ENCODE assay signal across 8 cellular contexts in genomic region chr12:56632701-56633464, GRCh38. TPM values are rescaled to one million over a fixed set of nuclear protein-coding genes. Genes with fewer than 3 reads are reported as not detected.
DNase-seq lines count a peak whose midpoint lies in the region; ATAC-seq, FAIRE-seq and TF ChIP-seq lines count a peak whose summit lies in the region.

No MANE protein-coding gene starts in this region.

- CTCF ChIA-PET in activated naive CD4-positive, alpha-beta T cell treated with anti-CD3 and anti-CD28 coated beads, Interleukin-2, amount 10 ng/mL, durations not matched to agents 7 days and 5 days (lab: Charles Lee), result interaction anchor here (0.6 to 4.2 kb wide), 5 partner anchors 13 to 449 kb away, joined by 3 to 34 read pairs (median 3); partner anchors contain the start of gene ATP5F1B
- CTCF ChIA-PET in GM12878 (lab: Yijun Ruan, JAX), result interaction anchor here (0.6 to 6.1 kb wide), 10 partner anchors 8 to 443 kb away, joined by 3 to 73 read pairs (median 4); no protein-coding TSS in a partner anchor

- H3K4me3 ChIP-seq in GM12878 (peak overlapping the region; percentile 91), upper lobe of left lung (peak overlapping the region in 3 of 4 donors; percentile 4 to 76 (median 28))

- no peak for FAIRE-seq in GM12878 (lab: Jason Lieb, UNC)
- FAIRE-seq in GM12891 (lab: Jason Lieb, UNC), result no peak

- peaks cover 35% of the 10 kb centered on the region for H3K36me3 Mint-ChIP-seq in activated naive CD4-positive, alpha-beta T cell treated with anti-CD3 and anti-CD28 coated beads, Interleukin-2, amount 10 ng/mL, durations not matched to agents 7 days and 5 days
- H3K36me3 Mint-ChIP-seq in memory B cell, result peaks cover 4% of the 10 kb centered on the region

- H2AFZ ChIP-seq in GM12878 (ENCODE audit: control insufficient read depth, low read depth, low read length), result no peak overlapping the region

- SMC1A ChIA-PET in GM12878 (lab: Charles Lee; ENCODE audit: uncharacterized antibody, unreplicated experiment), result interaction anchor here (1.1 to 6.1 kb wide), 6 partner anchors 10 to 411 kb away, joined by 3 to 68 read pairs (median 4); partner anchors contain the start of genes ATP5F1B, PTGES3 and RNF41

- no peaks in the 10 kb centered on the region for H3K9me3 Mint-ChIP-seq in activated naive CD4-positive, alpha-beta T cell treated with anti-CD3 and anti-CD28 coated beads, Interleukin-2, amount 10 ng/mL, durations not matched to agents 7 days and 5 days
- no peaks in the 10 kb centered on the region for H3K9me3 Mint-ChIP-seq in memory B cell

- no peaks in the 10 kb centered on the region for H3K27me3 Mint-ChIP-seq in activated naive CD4-positive, alpha-beta T cell treated with anti-CD3 and anti-CD28 coated beads, Interleukin-2, amount 10 ng/mL, durations not matched to agents 7 days and 5 days
- H3K27me3 Mint-ChIP-seq in memory B cell, result no peaks in the 10 kb centered on the region

- no peaks in the 10 kb centered on the region for H4K20me1 ChIP-seq in GM12878 (ENCODE audit: control insufficient read depth, insufficient read depth)

- H3K4me1 Mint-ChIP-seq in activated naive CD4-positive, alpha-beta T cell treated with anti-CD3 and anti-CD28 coated beads, Interleukin-2, amount 10 ng/mL, durations not matched to agents 7 days and 5 days, result peaks cover 75% of the 10 kb centered on the region
- H3K4me1 Mint-ChIP-seq in memory B cell, result peaks cover 59% of the 10 kb centered on the region

- WGBS in GM12878 (ENCODE audit: insufficient coverage, insufficient replicate concordance, low lambda C conversion rate, missing lambda C conversion rate), result 4% methylated on average over 3 of the region's 3 CpGs
- 20 to 24% methylated on average over 3 of the region's 3 CpGs for WGBS in upper lobe of left lung, 2 donors

- TF ChIP-seq EP300 in GM12878 (IDR thresholded peaks at IDR 0.05; ENCODE audit: borderline replicate concordance in 1 of 2, control insufficient read depth in 1 of 2, low read depth in 2 of 2, low read length in 2 of 2) (no peak), upper lobe of left lung (IDR thresholded peaks at IDR 0.05) (no peak)

- POLR2A ChIA-PET in GM12878 (lab: Charles Lee), result interaction anchor here (0.6 to 6.9 kb wide), 6 partner anchors 8 to 53 kb away, joined by 3 to 155 read pairs (median 46); partner anchors contain the start of genes ATP5F1B and PTGES3

- no peaks in the 10 kb centered on the region for H3K9me3 ChIP-seq in GM12878 (replicated peaks; ENCODE audit: control insufficient read depth, insufficient read depth, low read length)
- no peaks in the 10 kb centered on the region for H3K9me3 ChIP-seq in upper lobe of left lung

- H3K36me3 ChIP-seq in GM12878 (ENCODE audit: control insufficient read depth in 2 of 2, insufficient read depth in 2 of 2, low read length in 1 of 2) (no peaks in the 10 kb centered on the region), upper lobe of left lung (peaks cover 2 to 7% (median 5%) of the 10 kb centered on the region in 4 donors)

- intact Hi-C loops in GM12878 (cut with micrococcal nuclease; ENCODE audit: unreplicated experiment), result no loop called here

- peak overlapping the region; percentile 95 for H3K4me2 ChIP-seq in GM12878 (ENCODE audit: control insufficient read depth, insufficient read depth)

- no TSS peak for BruUV-seq in GM12878 (replicated peaks; lab: Mats Ljungman, UMichigan)

- DNase-seq in activated naive CD4-positive, alpha-beta T cell treated with anti-CD3 and anti-CD28 coated beads, Interleukin-2, amount 10 ng/mL, durations not matched to agents 7 days and 5 days, result no peak
- DNase-seq in activated naive CD4-positive, alpha-beta T cell treated with anti-CD3 and anti-CD28 coated beads, Interleukin-2, amount 50 U/mL, for 16 hours, result no peak
- DNase-seq in GM12878 (ENCODE audit: low read depth, low spot score), result no peak
- DNase-seq in memory B cell (ENCODE audit: low spot score in 2 of 2), result no peak
- no peak for DNase-seq in upper lobe of left lung
- no peak for DNase-seq in NCI-H748 (lab: John Stamatoyannopoulos, UW; ENCODE audit: unreplicated experiment)
- DNase-seq in GM12891 (ENCODE audit: insufficient read length, low spot score), result no peak

- peak overlapping the region; percentile 87 for H3K27ac ChIP-seq in GM12878 (ENCODE audit: control insufficient read depth, insufficient read depth)
- H3K27ac ChIP-seq in upper lobe of left lung, result peak overlapping the region; percentile 58 to 99 (median 94)

- RAD21 ChIA-PET in GM12878 (lab: Charles Lee; ENCODE audit: unreplicated experiment), result interaction anchor here (1.3 to 10.0 kb wide), 5 partner anchors 10 to 504 kb away, joined by 3 to 176 read pairs (median 6); partner anchors contain the start of genes ESYT1, NACA and PTGES3

- no peaks in the 10 kb centered on the region for H3K27me3 ChIP-seq in GM12878 (replicated peaks in 1 of 2; ENCODE audit: control insufficient read depth in 2 of 2, insufficient read depth in 2 of 2, low read length in 1 of 2)
- H3K27me3 ChIP-seq in upper lobe of left lung, result no peaks in the 10 kb centered on the region

- ATAC-seq in GM12878 (no peak), memory B cell (ENCODE audit: low read depth) (no peak), upper lobe of left lung (ENCODE audit: low FRiP score in 2 of 2) (no peak), GM18873 (IDR thresholded peaks at IDR 0.05; ENCODE audit: low FRiP score, unreplicated experiment) (no peak)

- TF ChIP-seq CTCF in GM12878 (IDR thresholded peaks at IDR 0.05 in 2 of 3, conservative IDR thresholded peaks at IDR 0.05 in 1 of 3; ENCODE audit: control insufficient read depth in 2 of 3, extremely low read depth in 1 of 3, insufficient read depth in 1 of 3, low read depth in 3 of 3, low read length in 3 of 3), result no peak
- TF ChIP-seq CTCF in upper lobe of left lung (IDR thresholded peaks at IDR 0.05), result no peak

- H3K4me3 Mint-ChIP-seq in activated naive CD4-positive, alpha-beta T cell treated with anti-CD3 and anti-CD28 coated beads, Interleukin-2, amount 10 ng/mL, durations not matched to agents 7 days and 5 days, result peak overlapping the region; percentile 99
- peak overlapping the region; percentile 96 for H3K4me3 Mint-ChIP-seq in memory B cell

- peaks cover 78% of the 10 kb centered on the region for H3K79me2 ChIP-seq in GM12878 (ENCODE audit: control insufficient read depth, insufficient read depth, low read length)

- H3K4me1 ChIP-seq in GM12878 (ENCODE audit: control insufficient read depth, insufficient read depth, low read length), result peaks cover 34% of the 10 kb centered on the region
- peaks cover 54 to 70% (median 58%) of the 10 kb centered on the region in 4 donors for H3K4me1 ChIP-seq in upper lobe of left lung

- TF ChIP-seq RAD21 in GM12878 (IDR thresholded peaks at IDR 0.05; ENCODE audit: insufficient read depth, low read depth, low read length), result no peak

- H3K27ac Mint-ChIP-seq in activated naive CD4-positive, alpha-beta T cell treated with anti-CD3 and anti-CD28 coated beads, Interleukin-2, amount 10 ng/mL, durations not matched to agents 7 days and 5 days, result peak overlapping the region; percentile 72
- peak overlapping the region; percentile 88 for H3K27ac Mint-ChIP-seq in memory B cell

- TF ChIP-seq POLR2A in GM12878 (IDR thresholded peaks at IDR 0.05; ENCODE audit: low read depth, low read length) (no peak), upper lobe of left lung (IDR thresholded peaks at IDR 0.05) (no peak), GM12891 (IDR thresholded peaks at IDR 0.05; ENCODE audit: low read depth, low read length) (no peak)

- in situ Hi-C loops in GM12878 (cut with MboI), result loop anchor here (10.0 kb wide), 1 partner anchor 452 kb away; the partner anchor contains the start of gene NAB2

- peak overlapping the region; percentile 70; the same call in 1 of the 2 replicates for H3K9ac ChIP-seq in GM12878 (ENCODE audit: control insufficient read depth, insufficient read depth, low read length)

RNA-seq across cellular contexts. Expression of gene BAZ2A, which starts 2.8 kb away (rescaled TPM):
- 246 and 249 TPM in 2 replicates for total RNA-seq in GM12878 (2013; cell fraction: nucleolus; rRNA removed)
- total RNA-seq in GM12878 (2014; rRNA removed), result 27.4 and 29.5 TPM in 2 replicates
- 15.0 and 15.8 TPM in 2 replicates for total RNA-seq in GM12878 (2014; rRNA removed; fragmentation: Illumina TruSeq; extraction: Trizol)
- 70.1 and 74.9 TPM in 2 replicates for total RNA-seq in GM12878 (2021)
- polyA plus RNA-seq in GM12878 (2011; ENCODE audit: low read depth), result 30.7 TPM
- 44.5 and 90.2 TPM in 2 replicates for polyA plus RNA-seq in GM12878 (2011; rRNA removed)
- 74.3 and 88.6 TPM in 2 replicates for polyA plus RNA-seq in GM12878 (2011; cell fraction: cytosol; rRNA removed)
- polyA plus RNA-seq in GM12878 (2011; cell fraction: nucleus; rRNA removed), result 233 and 251 TPM in 2 replicates
- 38.4 and 51.5 TPM in 2 replicates for polyA plus RNA-seq in GM12878 (2012)
- polyA plus RNA-seq in GM12878 (2014; fragmentation: Illumina TruSeq; extraction: Trizol), result 69.6 and 93.4 TPM in 2 replicates
- 10 to 100 TPM in 1 of 2 experiments, 1 to 10 TPM in 1; 4.8 to 14.6 TPM for polyA plus RNA-seq in GM12878 (2014; fragmentation: Nextera tagmentation; extraction: Ambion mirVana)
- polyA plus RNA-seq in GM12878 (2014; rRNA removed), result 49.4 and 55.9 TPM in 2 replicates
- 10 to 100 TPM; 23.0 to 30.4 TPM for polyA plus RNA-seq in GM12878 (2016; fragmentation: Nextera tagmentation; extraction: Ambion mirVana)
- 124 and 142 TPM in 2 replicates for polyA minus RNA-seq in GM12878 (2011; rRNA and poly(A)+ RNA removed)
- polyA minus RNA-seq in GM12878 (2011; cell fraction: cytosol; rRNA and poly(A)+ RNA removed), result 34.3 and 34.4 TPM in 2 replicates
- polyA minus RNA-seq in GM12878 (2011; cell fraction: nucleus; rRNA and poly(A)+ RNA removed), result 82.6 and 129 TPM in 2 replicates
- 100 to 1,000 TPM in 2 of 6 donors, 10 to 100 TPM in 4; 74.5 to 245 (median 95.5) TPM for total RNA-seq in upper lobe of left lung
- polyA plus RNA-seq in GM12891 (2012; ENCODE audit: low read depth, missing spikeins), result 32.1 TPM

RNA-seq across cellular contexts. Expression of gene ATP5F1B, which starts 12.9 kb away (rescaled TPM):
- 176 and 185 TPM in 2 replicates for total RNA-seq in GM12878 (2013; cell fraction: nucleolus; rRNA removed)
- 783 and 784 TPM in 2 replicates for total RNA-seq in GM12878 (2014; rRNA removed)
- 665 and 686 TPM in 2 replicates for total RNA-seq in GM12878 (2014; rRNA removed; fragmentation: Illumina TruSeq; extraction: Trizol)
- total RNA-seq in GM12878 (2021), result 885 and 921 TPM in 2 replicates
- polyA plus RNA-seq in GM12878 (2011; ENCODE audit: low read depth), result 553 TPM
- 1,766 and 1,795 TPM in 2 replicates for polyA plus RNA-seq in GM12878 (2011; rRNA removed)
- 1,406 and 1,613 TPM in 2 replicates for polyA plus RNA-seq in GM12878 (2011; cell fraction: cytosol; rRNA removed)
- polyA plus RNA-seq in GM12878 (2011; cell fraction: nucleus; rRNA removed), result 1,140 and 1,200 TPM in 2 replicates
- 560 and 690 TPM in 2 replicates for polyA plus RNA-seq in GM12878 (2012)
- polyA plus RNA-seq in GM12878 (2014; fragmentation: Illumina TruSeq; extraction: Trizol), result 1,076 and 1,335 TPM in 2 replicates
- 1,000 to 10,000 TPM in 1 of 2 experiments, 100 to 1,000 TPM in 1; 671 to 1,479 TPM for polyA plus RNA-seq in GM12878 (2014; fragmentation: Nextera tagmentation; extraction: Ambion mirVana)
- polyA plus RNA-seq in GM12878 (2014; rRNA removed), result 985 and 1,003 TPM in 2 replicates
- 1,000 to 10,000 TPM; 1,765 to 1,908 TPM for polyA plus RNA-seq in GM12878 (2016; fragmentation: Nextera tagmentation; extraction: Ambion mirVana)
- 1,399 and 1,431 TPM in 2 replicates for polyA minus RNA-seq in GM12878 (2011; rRNA and poly(A)+ RNA removed)
- 364 and 420 TPM in 2 replicates for polyA minus RNA-seq in GM12878 (2011; cell fraction: cytosol; rRNA and poly(A)+ RNA removed)
- 154 and 175 TPM in 2 replicates for polyA minus RNA-seq in GM12878 (2011; cell fraction: nucleus; rRNA and poly(A)+ RNA removed)
- total RNA-seq in upper lobe of left lung, result 100 to 1,000 TPM; 245 to 404 (median 317) TPM
- 754 TPM for polyA plus RNA-seq in GM12891 (2012; ENCODE audit: low read depth, missing spikeins)

RNA-seq across cellular contexts. Expression of gene PTGES3, which starts 55.2 kb away (rescaled TPM):
- total RNA-seq in GM12878 (2013; cell fraction: nucleolus; rRNA removed), result 55.1 and 58.8 TPM in 2 replicates
- 128 and 136 TPM in 2 replicates for total RNA-seq in GM12878 (2014; rRNA removed)
- total RNA-seq in GM12878 (2014; rRNA removed; fragmentation: Illumina TruSeq; extraction: Trizol), result 160 and 164 TPM in 2 replicates
- total RNA-seq in GM12878 (2021), result 262 and 263 TPM in 2 replicates
- polyA plus RNA-seq in GM12878 (2011; ENCODE audit: low read depth), result 117 TPM
- polyA plus RNA-seq in GM12878 (2011; rRNA removed), result 143 and 208 TPM in 2 replicates
- polyA plus RNA-seq in GM12878 (2011; cell fraction: cytosol; rRNA removed), result 50.8 and 55.0 TPM in 2 replicates
- 69.1 and 79.0 TPM in 2 replicates for polyA plus RNA-seq in GM12878 (2011; cell fraction: nucleus; rRNA removed)
- 183 and 246 TPM in 2 replicates for polyA plus RNA-seq in GM12878 (2012)
- 317 and 356 TPM in 2 replicates for polyA plus RNA-seq in GM12878 (2014; fragmentation: Illumina TruSeq; extraction: Trizol)
- 100 to 1,000 TPM; 117 to 186 TPM for polyA plus RNA-seq in GM12878 (2014; fragmentation: Nextera tagmentation; extraction: Ambion mirVana)
- polyA plus RNA-seq in GM12878 (2014; rRNA removed), result 135 and 154 TPM in 2 replicates
- polyA plus RNA-seq in GM12878 (2016; fragmentation: Nextera tagmentation; extraction: Ambion mirVana), result 100 to 1,000 TPM; 509 to 520 TPM
- 47.4 and 60.2 TPM in 2 replicates for polyA minus RNA-seq in GM12878 (2011; rRNA and poly(A)+ RNA removed)
- polyA minus RNA-seq in GM12878 (2011; cell fraction: cytosol; rRNA and poly(A)+ RNA removed), result 74.6 and 80.4 TPM in 2 replicates
- 26.0 and 48.0 TPM in 2 replicates for polyA minus RNA-seq in GM12878 (2011; cell fraction: nucleus; rRNA and poly(A)+ RNA removed)
- 100 to 1,000 TPM in 3 of 6 donors, 10 to 100 TPM in 3; 41.9 to 156 (median 105) TPM for total RNA-seq in upper lobe of left lung
- 158 TPM for polyA plus RNA-seq in GM12891 (2012; ENCODE audit: low read depth, missing spikeins)
